ENCODE assay signal across 20 cellular contexts in genomic region chr4:117334451-117335188, GRCh38.
A peak's percentile ranks its signal among the peaks of the same experiment; 100 is the strongest.
DNase-seq lines count a peak whose midpoint lies in the region; ATAC-seq and TF ChIP-seq lines count a peak whose summit lies in the region.
"Had no signal": no experiment of that assay in that cellular context is flagged by ENCODE, and none has a peak within 500 bp of the region (broad histone marks: within the 10 kb centered on the region; RNA-seq: fewer than 3 reads in every experiment).

No MANE protein-coding gene starts in this region.

- no peaks in the 10 kb centered on the region for H3K36me3 ChIP-seq in Peyer's patch
- H3K36me3 ChIP-seq: BLaER1 had no signal

- H3K27me3 ChIP-seq in Peyer's patch, result no peaks in the 10 kb centered on the region
- H3K27me3 ChIP-seq: BLaER1 had no signal

- TF ChIP-seq CTCF in GM10248 (IDR thresholded peaks at IDR 0.05; ENCODE audit: control extremely low read depth, extremely low read depth, low read depth, missing control alignments), result no peak
- no peak for TF ChIP-seq CTCF in GM13977 (IDR thresholded peaks at IDR 0.05; ENCODE audit: extremely low read depth, insufficient read depth, missing control alignments)
- no peak for TF ChIP-seq CTCF in Peyer's patch (IDR thresholded peaks at IDR 0.05)

- no peaks in the 10 kb centered on the region for H3K4me1 ChIP-seq in Peyer's patch
- H3K4me1 ChIP-seq: A549, BLaER1 had no signal

- H3K9me3 ChIP-seq in Peyer's patch, result no peaks in the 10 kb centered on the region
- H3K9me3 ChIP-seq: A549, BLaER1 had no signal

- CTCF ChIA-PET in GM10248 (lab: Yijun Ruan, JAX), result interaction anchor here (0.9 kb wide), 1 partner anchor 14 kb away, joined by 3 read pairs; no protein-coding TSS in a partner anchor

- in situ Hi-C loops in GM13977 (cut with MboI; ENCODE audit: low pct_unique_long_range_greater_than_20kb, low sequenced_read_pairs, unreplicated experiment), result no loop called here

- no peak overlapping the region for H3K27ac ChIP-seq in Peyer's patch
- H3K27ac ChIP-seq: 22Rv1, A549, BLaER1 had no signal

- peak; percentile 62 for ATAC-seq in HG03432 (IDR thresholded peaks at IDR 0.05; ENCODE audit: unreplicated experiment)
- no peak for ATAC-seq in HG03521 (IDR thresholded peaks at IDR 0.05; ENCODE audit: unreplicated experiment)
- no peak for ATAC-seq in HG02642 (IDR thresholded peaks at IDR 0.05; ENCODE audit: poor library complexity, unreplicated experiment)
- ATAC-seq: A549, HCT116, K562 had no signal

- POLR2A ChIA-PET in GM10248 (lab: Yijun Ruan, JAX), result interaction anchor here (0.5 kb wide), 1 partner anchor 903 kb away, joined by 4 read pairs; no protein-coding TSS in a partner anchor

- no peak overlapping the region for H3K4me3 ChIP-seq in Peyer's patch
- H3K4me3 ChIP-seq: A549, BLaER1, K562 had no signal

- DNase-seq in GM10248 (ENCODE audit: extremely low spot score) (peak; percentile 8), GM13977 (ENCODE audit: low spot score) (peak; percentile 2), RPMI8226 (peak; percentile 62), Peyer's patch (no peak)
- no peak for DNase-seq in stimulated activated naive CD4-positive, alpha-beta T cell treated with Interleukin-2 at 50 U/mL for 16 hours (lab: John Stamatoyannopoulos, UW)
- DNase-seq: CD4-positive, alpha-beta memory T cell; DMS79 treated with DMSO at 0.1 percent for 48 hours; GF-D8; GOT3; H7; HFFc6; IMR-90 had no signal

- TF ChIP-seq POLR2A in Peyer's patch (IDR thresholded peaks at IDR 0.05), result no peak

Comparison
In these comparisons a context has a peak if more than half of its experiments do, and no peak if none do; other contexts are left out.
1. DNase-seq: peak in GM10248 (single experiment), GM13977 (single experiment) and RPMI8226 (single experiment); none in stimulated activated naive CD4-positive, alpha-beta T cell treated with Interleukin-2 at 50 U/mL for 16 hours (single experiment) and Peyer's patch (0 of 3).